Comparison of ENCODE assay signal across 27 cellular contexts in the genomic region with DNA sequence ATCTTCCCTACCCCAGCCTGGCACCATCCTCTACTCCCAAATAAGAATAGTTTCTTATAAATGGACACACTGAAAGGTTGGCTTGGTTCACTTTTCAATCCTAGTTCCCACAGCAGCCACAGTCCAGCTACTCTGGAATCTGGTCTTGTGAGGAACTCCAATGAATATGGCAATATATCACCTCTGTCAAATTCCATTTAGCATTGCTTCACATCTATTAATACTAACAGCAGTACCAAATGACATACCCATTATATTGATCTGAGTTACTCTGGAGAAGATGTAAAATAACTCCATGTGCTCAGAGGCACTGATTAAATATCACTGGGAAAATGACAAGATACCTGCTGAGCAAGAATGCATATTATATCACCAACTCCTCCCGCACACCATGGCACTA.
"Had no signal": no experiment of that assay in that cellular context is flagged by ENCODE, and none has a peak within 500 bp of the region (broad histone marks: within the 10 kb centered on the region; RNA-seq: fewer than 3 reads in every experiment).

No MANE protein-coding gene starts in this region.

- H3K27me3 ChIP-seq: ascending aorta, cardiac muscle cell, foreskin keratinocyte, gastrocnemius medialis had no signal

- H3K4me3 ChIP-seq: ascending aorta, breast epithelium, cardiac muscle cell, coronary artery, dorsolateral prefrontal cortex, gastrocnemius medialis had no signal

- H3K36me3 ChIP-seq: ascending aorta, breast epithelium, cardiac muscle cell, gastrocnemius medialis had no signal

- H3K9me3 ChIP-seq: ascending aorta, breast epithelium, gastrocnemius medialis had no signal

- H3K4me1 ChIP-seq: ascending aorta, breast epithelium had no signal

- DNase-seq: activated CD4-positive, alpha-beta memory T cell treated with anti-CD3 and anti-CD28 coated beads for 36 hours; activated CD4-positive, alpha-beta T cell treated with anti-CD3 and anti-CD28 coated beads for 36 hours; activated CD4-positive, alpha-beta T cell treated with anti-CD3 and anti-CD28 coated beads, Interleukin-2, amount 10 ng/mL, durations not matched to agents 24 days and 14 days; activated CD4-positive, CD25-positive, alpha-beta regulatory T cell; activated CD4-positive, CD25-positive, alpha-beta regulatory T cell treated with anti-CD3 and anti-CD28 coated beads, Interleukin-2, amount 50 U/mL, for 72 hours; activated CD8-positive, alpha-beta memory T cell treated with anti-CD3 and anti-CD28 coated beads, Interleukin-2, amount 50 U/mL, for 48 hours; activated CD8-positive, alpha-beta T cell treated with anti-CD3 and anti-CD28 coated beads, Interleukin-2, amount 10 ng/mL, durations not matched to agents 7 days and 5 days; activated gamma-delta T cell; activated naive CD4-positive, alpha-beta T cell; activated naive CD4-positive, alpha-beta T cell treated with anti-CD3 and anti-CD28 coated beads, Interleukin-2, amount 10 ng/mL, durations not matched to agents 7 days and 5 days; activated naive CD8-positive, alpha-beta T cell treated with anti-CD3 and anti-CD28 coated beads, Interleukin-2, amount 10 ng/mL, durations not matched to agents 7 days and 5 days; activated T-cell treated with anti-CD3 and anti-CD28 coated beads for 4 hours; activated T-cell treated with anti-CD3 and anti-CD28 coated beads, Interleukin-2, amount 50 U/mL, for 24 hours; activated T-cell treated with anti-CD3 and anti-CD28 coated beads, Interleukin-2, amount 50 U/mL, for 72 hours; central memory CD4-positive, alpha-beta T cell; dorsolateral prefrontal cortex; effector memory CD4-positive, alpha-beta T cell; endodermal cell; foreskin keratinocyte; gastrocnemius medialis; T-helper 2 cell had no signal

- ATAC-seq: activated CD4-positive, alpha-beta T cell treated with anti-CD3 and anti-CD28 coated beads for 36 hours; activated CD8-positive, alpha-beta T cell treated with anti-CD3 and anti-CD28 coated beads, Interleukin-2, amount 10 ng/mL, durations not matched to agents 7 days and 5 days; activated naive CD4-positive, alpha-beta T cell treated with anti-CD3 and anti-CD28 coated beads, Interleukin-2, amount 50 U/mL, for 72 hours; activated T-cell treated with anti-CD3 and anti-CD28 coated beads, Interleukin-2, amount 50 U/mL, for 72 hours; esophagus mucosa; foreskin keratinocyte; gastrocnemius medialis had no signal

- H3K27ac ChIP-seq: ascending aorta, breast epithelium, cardiac muscle cell, coronary artery, dorsolateral prefrontal cortex, foreskin keratinocyte, gastrocnemius medialis had no signal
